ENCODE assay signal across 24 cellular contexts in the genomic region with DNA sequence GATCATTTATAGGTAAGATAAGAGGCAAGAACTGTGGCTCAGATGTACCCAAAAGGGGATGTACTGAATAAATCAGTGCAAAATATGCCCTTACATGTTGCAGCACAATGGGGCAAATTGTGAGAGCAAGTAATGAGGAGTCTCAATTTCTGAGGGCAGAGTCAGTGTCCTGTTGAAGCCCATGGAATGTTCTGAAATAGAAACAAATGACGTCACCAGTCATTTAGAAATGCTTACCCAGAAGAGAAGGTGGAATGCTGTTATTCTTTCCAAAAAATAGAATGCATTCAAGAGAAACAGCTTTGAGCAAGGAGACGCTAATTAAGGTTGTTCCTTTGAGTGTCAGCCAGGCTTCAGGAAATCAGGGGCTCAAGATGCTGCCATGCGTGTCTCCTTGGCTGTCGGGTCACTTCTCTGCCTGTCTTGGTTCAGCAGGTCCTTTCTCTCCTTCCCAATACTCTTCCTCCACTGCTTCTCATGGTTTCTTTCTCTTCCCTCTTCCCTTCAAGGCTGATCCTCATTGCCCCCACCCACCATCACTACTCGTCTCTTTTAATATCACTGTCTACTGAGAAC.
DNase-seq lines count a peak whose midpoint lies in the region; ATAC-seq and TF ChIP-seq lines count a peak whose summit lies in the region.
"Had no signal": no experiment of that assay in that cellular context is flagged by ENCODE, and none has a peak within 500 bp of the region (broad histone marks: within the 10 kb centered on the region; RNA-seq: fewer than 3 reads in every experiment).

No MANE protein-coding gene starts in this region.

- CTCF ChIA-PET in OCI-LY7 (lab: Charles Lee; ENCODE audit: unreplicated experiment), result no interaction called here
- CTCF ChIA-PET in PC-3 (lab: Charles Lee), result no interaction called here

- no peak overlapping the region for H3K23ac ChIP-seq in trophoblast cell (ENCODE audit: low read length)

- H3K36me3 ChIP-seq in OCI-LY7 (ENCODE audit: insufficient read depth, low read length) (no peaks in the 10 kb centered on the region), trophoblast cell (ENCODE audit: control insufficient read depth in 1 of 2, insufficient read depth in 2 of 2, low read length in 2 of 2) (no peaks in the 10 kb centered on the region), PC-3 (ENCODE audit: low read depth, low read length) (no peaks in the 10 kb centered on the region)
- H3K36me3 ChIP-seq: prostate gland, vagina had no signal

- H2AFZ ChIP-seq in OCI-LY7 (ENCODE audit: low read length) (no peak overlapping the region), trophoblast cell (ENCODE audit: insufficient read depth, low read length, poor library complexity) (no peak overlapping the region), PC-3 (ENCODE audit: low read length) (no peak overlapping the region)
- H2AFZ ChIP-seq: GM23338 had no signal

- no peak overlapping the region for H4K12ac ChIP-seq in trophoblast cell (ENCODE audit: low read depth, low read length)

- peak overlapping the region; percentile 14 for H2BK120ac ChIP-seq in trophoblast cell (ENCODE audit: insufficient read depth, low read length, poor library complexity)

- no peak overlapping the region for H4K8ac ChIP-seq in trophoblast cell (ENCODE audit: low read depth, low read length)

- H3K4me2 ChIP-seq in OCI-LY7 (ENCODE audit: low read length), result peak overlapping the region; percentile 44
- H3K4me2 ChIP-seq in trophoblast cell (ENCODE audit: low read length), result no peak overlapping the region
- no peak overlapping the region for H3K4me2 ChIP-seq in PC-3 (ENCODE audit: low read length)
- H3K4me2 ChIP-seq: GM23338, smooth muscle cell had no signal

- H3F3A ChIP-seq in PC-3 (ENCODE audit: low read length, unreplicated experiment), result no peaks in the 10 kb centered on the region

- TF ChIP-seq CTCF in OCI-LY7 (conservative IDR thresholded peaks at IDR 0.05; ENCODE audit: low read length), result no peak
- TF ChIP-seq CTCF in fibroblast of mammary gland (conservative IDR thresholded peaks at IDR 0.05; ENCODE audit: control insufficient read depth, insufficient read depth, low read depth, low read length), result no peak
- no peak for TF ChIP-seq CTCF in PC-3 (conservative IDR thresholded peaks at IDR 0.05; ENCODE audit: low read depth, low read length)

- H3K9me2 ChIP-seq in OCI-LY7 (ENCODE audit: insufficient read depth, low read length) (no peaks in the 10 kb centered on the region), PC-3 (replicated peaks; ENCODE audit: low read length) (no peaks in the 10 kb centered on the region)

- DNase-seq in AG20443 (ENCODE audit: low spot score) (peak; percentile 65), OCI-LY7 (ENCODE audit: low spot score) (peak; percentile 25), fibroblast of mammary gland (ENCODE audit: low read depth) (peak; percentile 47), trophoblast cell (peak in 1 of 2 donors; percentile 63), nucleus accumbens (lab: John Stamatoyannopoulos, UW) (no peak), OCI-M2 (lab: John Stamatoyannopoulos, UW; ENCODE audit: unreplicated experiment) (no peak), PC-3 (no peak)
- DNase-seq: activated CD4-positive, alpha-beta T cell treated with anti-CD3 and anti-CD28 coated beads, Interleukin-2, amount 10 ng/mL, durations not matched to agents 24 days and 14 days; activated CD8-positive, alpha-beta memory T cell treated with anti-CD3 and anti-CD28 coated beads, Interleukin-2, amount 50 U/mL, for 48 hours; activated gamma-delta T cell treated with Interleukin-2 at 50 U/mL for 16 hours; cerebellar nuclear complex; COR-L47; hypothalamus; Karpas-422; NCI-H1105 treated with DMSO at 0.1 percent for 48 hours; NCI-H69; nephron progenitor cell; SHP77; stimulated activated CD4-positive, alpha-beta T cell treated with anti-CD3 and anti-CD28 coated beads, Interleukin-4, amount 100 ng/mL, for 4 hours had no signal

- H3K9me3 ChIP-seq in OCI-LY7 (ENCODE audit: low read length), result no peaks in the 10 kb centered on the region
- H3K9me3 ChIP-seq in trophoblast cell (ENCODE audit: insufficient read depth, low read depth, low read length), result no peaks in the 10 kb centered on the region
- H3K9me3 ChIP-seq in PC-3 (ENCODE audit: low read length), result no peaks in the 10 kb centered on the region
- H3K9me3 ChIP-seq: prostate gland, vagina had no signal

- H2BK12ac ChIP-seq in trophoblast cell (ENCODE audit: low read length), result no peak overlapping the region

- no peak overlapping the region for H2AK5ac ChIP-seq in trophoblast cell (ENCODE audit: low read length)

- POLR2A ChIA-PET in OCI-LY7 (lab: Charles Lee), result interaction anchor here (1.2 kb wide), 1 partner anchor 15 kb away, joined by 4 read pairs; no protein-coding TSS in a partner anchor
- POLR2A ChIA-PET in PC-3 (lab: Charles Lee; ENCODE audit: unreplicated experiment), result no interaction called here

- H3K27me3 ChIP-seq in trophoblast cell (ENCODE audit: insufficient read depth, low read length) (no peaks in the 10 kb centered on the region), PC-3 (ENCODE audit: low read length) (peaks cover 58% of the 10 kb centered on the region)
- H3K27me3 ChIP-seq: vagina had no signal

- H4K20me1 ChIP-seq in OCI-LY7 (ENCODE audit: insufficient read depth, low read length) (no peaks in the 10 kb centered on the region), PC-3 (ENCODE audit: low read length) (no peaks in the 10 kb centered on the region)

- WGBS in trophoblast cell (ENCODE audit: extremely low coverage, insufficient coverage, insufficient read length), result no CpG with 5 or more reads among the region's 5 CpGs

- H3K4me3 ChIP-seq in OCI-LY7 (ENCODE audit: low read depth, low read length, poor library complexity, severe bottlenecking), result no peak overlapping the region
- no peak overlapping the region for H3K4me3 ChIP-seq in fibroblast of mammary gland (ENCODE audit: control insufficient read depth, low read depth, low read length)
- H3K4me3 ChIP-seq in trophoblast cell (ENCODE audit: low read depth, low read length), result no peak overlapping the region
- H3K4me3 ChIP-seq in PC-3 (ENCODE audit: low read length), result no peak overlapping the region
- H3K4me3 ChIP-seq: GM23338, prostate gland, smooth muscle cell, vagina had no signal

- H3K79me1 ChIP-seq in trophoblast cell (ENCODE audit: low read length), result peaks cover 2% of the 10 kb centered on the region

- BruUV-seq in OCI-LY7 (replicated peaks; lab: Mats Ljungman, UMichigan), result no TSS peak
- BruUV-seq in PC-3 (replicated peaks; lab: Mats Ljungman, UMichigan), result no TSS peak

- H3K4me1 ChIP-seq in OCI-LY7 (ENCODE audit: insufficient read depth, low read length, poor library complexity, severe bottlenecking) (peaks cover 14% of the 10 kb centered on the region), trophoblast cell (ENCODE audit: control insufficient read depth in 1 of 2, insufficient read depth in 2 of 2, low read length in 2 of 2) (peaks cover 0 to 2% of the 10 kb centered on the region in 2 experiments), PC-3 (ENCODE audit: insufficient read depth, low read length) (no peaks in the 10 kb centered on the region)
- H3K4me1 ChIP-seq: prostate gland, vagina had no signal

- H3K27ac ChIP-seq in OCI-LY7 (ENCODE audit: low read depth, low read length, poor library complexity, severe bottlenecking) (no peak overlapping the region), trophoblast cell (ENCODE audit: low read depth, low read length) (peak overlapping the region; percentile 24), PC-3 (ENCODE audit: low read length) (no peak overlapping the region)
- H3K27ac ChIP-seq: prostate gland, vagina had no signal

- ATAC-seq in HG03175 (IDR thresholded peaks at IDR 0.05; ENCODE audit: unreplicated experiment) (no peak), PC-3 (no peak)
- ATAC-seq: GM23338 had no signal

- H4K91ac ChIP-seq in trophoblast cell (ENCODE audit: low read depth, low read length), result no peak overlapping the region

- H3K79me2 ChIP-seq in OCI-LY7 (ENCODE audit: insufficient read depth, low read depth, low read length) (no peaks in the 10 kb centered on the region), trophoblast cell (ENCODE audit: control insufficient read depth, insufficient read depth, low read length, poor library complexity) (no peaks in the 10 kb centered on the region), PC-3 (ENCODE audit: low read length) (no peaks in the 10 kb centered on the region)

- intact Hi-C loops in OCI-LY7 (cut with micrococcal nuclease; ENCODE audit: unreplicated experiment) (no loop called here), PC-3 (cut with micrococcal nuclease) (no loop called here)

- no peak overlapping the region for H3K9ac ChIP-seq in trophoblast cell (ENCODE audit: low read length)
- H3K9ac ChIP-seq in PC-3 (ENCODE audit: low read length), result no peak overlapping the region

- H2BK5ac ChIP-seq in trophoblast cell (ENCODE audit: low read depth, low read length, poor library complexity), result peak overlapping the region; percentile 9

- H3K14ac ChIP-seq in trophoblast cell (ENCODE audit: low read length), result no peak overlapping the region

- H3K4ac ChIP-seq in trophoblast cell (ENCODE audit: low read depth, low read length), result no peak overlapping the region

- no peak overlapping the region for H3K18ac ChIP-seq in trophoblast cell (ENCODE audit: low read length)

Comparison
In these comparisons a context has a peak if more than half of its experiments do, and no peak if none do; other contexts are left out.
1. DNase-seq: peak in AG20443 (single experiment), OCI-LY7 (single experiment) and fibroblast of mammary gland (single experiment); none in nucleus accumbens (0 of 56), OCI-M2 (single experiment) and PC-3 (single experiment).